11 cellular contexts compared by ENCODE assay signal in the genomic region with DNA sequence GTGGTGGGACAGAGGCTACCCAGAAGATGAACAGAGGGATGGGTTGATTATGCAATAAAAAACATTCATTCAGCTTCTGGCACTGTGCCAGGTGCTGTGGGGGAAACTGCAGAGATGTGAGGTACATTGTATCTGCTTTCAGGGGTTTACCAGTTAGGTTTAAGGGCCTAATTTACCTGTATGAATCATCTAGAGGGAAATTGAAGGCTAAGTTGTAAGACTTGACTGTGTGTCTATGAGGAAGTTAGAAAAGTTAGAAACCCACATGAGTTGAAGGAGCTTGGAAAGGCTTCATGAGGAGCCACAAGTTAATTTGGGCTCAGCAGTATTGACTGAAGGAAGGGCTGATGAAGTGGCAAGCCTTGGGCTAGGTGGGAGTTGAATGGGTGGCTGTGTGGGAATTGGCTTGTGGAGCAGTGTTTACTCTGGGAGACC. TPM values are rescaled to one million over a fixed set of nuclear protein-coding genes. Genes with fewer than 3 reads are reported as not detected.
DNase-seq lines count a peak whose midpoint lies in the region; ATAC-seq and TF ChIP-seq lines count a peak whose summit lies in the region.
"Had no signal": no experiment of that assay in that cellular context is flagged by ENCODE, and none has a peak within 500 bp of the region (broad histone marks: within the 10 kb centered on the region; RNA-seq: fewer than 3 reads in every experiment).

No MANE protein-coding gene starts in this region.

- H2BK5ac ChIP-seq in IMR-90 (ENCODE audit: low read depth, low read length, poor library complexity, severe bottlenecking) = no peak overlapping the region

- no peak overlapping the region for H3K56ac ChIP-seq in IMR-90 (ENCODE audit: extremely low read depth, insufficient read depth, low read length)

- intact Hi-C loops in IMR-90 (cut with micrococcal nuclease) = loop anchor here (5.0 kb wide), 1 partner anchor 407 kb away; no protein-coding TSS in a partner anchor
- intact Hi-C loops in colonic mucosa (cut with DNase I) = loop anchor here (5.0 to 10.0 kb wide), 2 partner anchors 37 to 225 kb away; a partner anchor contains a TSS
- intact Hi-C loops in PC-3 (cut with micrococcal nuclease) = loop anchor here (5.0 kb wide), 1 partner anchor 203 kb away; no protein-coding TSS in a partner anchor
- intact Hi-C loops in left cardiac atrium (cut with DNase I) = loop anchor here in 1 of 2 donors (10.0 kb wide), 1 partner anchor 45 kb away; no protein-coding TSS in a partner anchor
- intact Hi-C loops in body of pancreas (cut with DNase I) = no loop called here

- no peak overlapping the region for H3K27ac ChIP-seq in IMR-90 (ENCODE audit: insufficient read depth, low read length)
- no peak overlapping the region for H3K27ac ChIP-seq in colonic mucosa
- H3K27ac ChIP-seq in PC-3 (ENCODE audit: low read length) = no peak overlapping the region
- H3K27ac ChIP-seq in body of pancreas = no peak overlapping the region
- H3K27ac ChIP-seq: uterus had no signal

- dilution Hi-C loops in IMR-90 (cut with HindIII; ENCODE audit: low sequenced_read_pairs, unreplicated experiment) = no loop called here

- no peaks in the 10 kb centered on the region; the same call in 1 of the 2 replicates for H4K20me1 ChIP-seq in IMR-90 (ENCODE audit: insufficient read depth, low read length)
- H4K20me1 ChIP-seq in PC-3 (ENCODE audit: low read length) = no peaks in the 10 kb centered on the region

- in situ Hi-C loops in IMR-90 (cut with MboI; ENCODE audit: low sequenced_read_pairs) = no loop called here

- H3K27me3 ChIP-seq in IMR-90 (ENCODE audit: control insufficient read depth, insufficient read depth, low read length) (no peaks in the 10 kb centered on the region), colonic mucosa (no peaks in the 10 kb centered on the region), PC-3 (ENCODE audit: low read length) (no peaks in the 10 kb centered on the region), body of pancreas (no peaks in the 10 kb centered on the region)
- H3K27me3 ChIP-seq: uterus had no signal

- no peaks in the 10 kb centered on the region for H3K9me1 ChIP-seq in IMR-90 (ENCODE audit: insufficient read depth, low read length)

- H2BK120ac ChIP-seq in IMR-90 (ENCODE audit: low read depth, low read length) = no peak overlapping the region

- TF ChIP-seq RAD21 in IMR-90 (IDR thresholded peaks at IDR 0.05; ENCODE audit: low read length) = no peak

- no peak overlapping the region for H4K8ac ChIP-seq in IMR-90 (ENCODE audit: low read depth in 2 of 2, low read length in 2 of 2)

- H3K18ac ChIP-seq in IMR-90 (ENCODE audit: low read depth, low read length) = no peak overlapping the region

- no peaks in the 10 kb centered on the region for H3F3A ChIP-seq in PC-3 (ENCODE audit: low read length, unreplicated experiment)

- TF ChIP-seq POLR2A in IMR-90 (IDR thresholded peaks at IDR 0.05; ENCODE audit: low read depth, low read length) (no peak), body of pancreas (IDR thresholded peaks at IDR 0.05) (no peak)

- H3K23ac ChIP-seq in IMR-90 (ENCODE audit: low read depth, low read length) = no peak overlapping the region

- no peak overlapping the region for H2BK20ac ChIP-seq in IMR-90 (ENCODE audit: low read depth, low read length)

- H2AK5ac ChIP-seq in IMR-90 (ENCODE audit: low read depth, low read length) = no peak overlapping the region

- H3K9me3 ChIP-seq in IMR-90 (ENCODE audit: control insufficient read depth, insufficient read depth, low read length) (no peaks in the 10 kb centered on the region), colonic mucosa (no peaks in the 10 kb centered on the region), PC-3 (ENCODE audit: low read length) (no peaks in the 10 kb centered on the region), body of pancreas (no peaks in the 10 kb centered on the region)
- H3K9me3 ChIP-seq: uterus had no signal

- CTCF ChIA-PET in IMR-90 (lab: Yijun Ruan, JAX) (no interaction called here), PC-3 (lab: Charles Lee) (no interaction called here)

- ATAC-seq in GM18520 (IDR thresholded peaks at IDR 0.05; ENCODE audit: unreplicated experiment) (peak; percentile 84), HG02571 (IDR thresholded peaks at IDR 0.05; ENCODE audit: unreplicated experiment) (peak; percentile 60), IMR-90 (ENCODE audit: low read depth) (no peak), PC-3 (no peak), left cardiac atrium (no peak), body of pancreas (no peak)

- no peaks in the 10 kb centered on the region for H3K4me1 ChIP-seq in IMR-90 (ENCODE audit: control insufficient read depth, insufficient read depth, low read length)
- no peaks in the 10 kb centered on the region for H3K4me1 ChIP-seq in colonic mucosa
- H3K4me1 ChIP-seq in PC-3 (ENCODE audit: insufficient read depth, low read length) = no peaks in the 10 kb centered on the region
- peaks cover 10% of the 10 kb centered on the region for H3K4me1 ChIP-seq in body of pancreas
- H3K4me1 ChIP-seq: uterus had no signal

- H3K4me3 ChIP-seq in IMR-90 (ENCODE audit: insufficient read depth, low read depth, low read length) (no peak overlapping the region), colonic mucosa (no peak overlapping the region), PC-3 (ENCODE audit: low read length) (no peak overlapping the region), body of pancreas (no peak overlapping the region)
- H3K4me3 ChIP-seq: uterus had no signal

- no peaks in the 10 kb centered on the region for H3K36me3 ChIP-seq in IMR-90 (ENCODE audit: control insufficient read depth, insufficient read depth, low read length)
- H3K36me3 ChIP-seq in colonic mucosa = no peaks in the 10 kb centered on the region
- no peaks in the 10 kb centered on the region for H3K36me3 ChIP-seq in PC-3 (ENCODE audit: low read depth, low read length)
- no peaks in the 10 kb centered on the region for H3K36me3 ChIP-seq in body of pancreas (replicated peaks in 1 of 2; ENCODE audit: insufficient read depth in 1 of 2, low read depth in 2 of 2)
- H3K36me3 ChIP-seq: uterus had no signal

- no peaks in the 10 kb centered on the region for H3K79me2 ChIP-seq in PC-3 (ENCODE audit: low read length)

- H2AFZ ChIP-seq in IMR-90 (replicated peaks; ENCODE audit: low read length, poor library complexity) (no peak overlapping the region), PC-3 (ENCODE audit: low read length) (no peak overlapping the region)

- H3K14ac ChIP-seq in IMR-90 (replicated peaks; ENCODE audit: low read depth, low read length) = no peak overlapping the region

- POLR2A ChIA-PET in IMR-90 (lab: Charles Lee; ENCODE audit: unreplicated experiment) = no interaction called here
- POLR2A ChIA-PET in PC-3 (lab: Charles Lee; ENCODE audit: unreplicated experiment) = no interaction called here

- H2BK15ac ChIP-seq in IMR-90 (ENCODE audit: low read depth, low read length) = no peak overlapping the region

- H3K79me1 ChIP-seq in IMR-90 (ENCODE audit: low read depth in 1 of 2, low read length in 2 of 2) = no peaks in the 10 kb centered on the region; a peak in 2 of 4 replicates

- H4K5ac ChIP-seq in IMR-90 (ENCODE audit: low read depth, low read length) = no peak overlapping the region

- DNase-seq in GDM1 (lab: John Stamatoyannopoulos, UW) = peak; percentile 3
- DNase-seq in IMR-90 = no peak
- DNase-seq in colonic mucosa = no peak
- DNase-seq in PC-3 = no peak
- no peak for DNase-seq in left cardiac atrium
- no peak for DNase-seq in body of pancreas
- DNase-seq: CD8-positive, alpha-beta memory T cell; uterus had no signal

- no peak overlapping the region for H3K9ac ChIP-seq in IMR-90 (ENCODE audit: low read depth, low read length)
- no peak overlapping the region for H3K9ac ChIP-seq in colonic mucosa (ENCODE audit: low read depth in 2 of 2, low read length in 2 of 2)
- H3K9ac ChIP-seq in PC-3 (ENCODE audit: low read length) = no peak overlapping the region

- TF ChIP-seq CTCF in IMR-90 (conservative IDR thresholded peaks at IDR 0.05; ENCODE audit: low read depth, low read length) (no peak), colonic mucosa (IDR thresholded peaks at IDR 0.05) (no peak), PC-3 (conservative IDR thresholded peaks at IDR 0.05; ENCODE audit: low read depth, low read length) (no peak), body of pancreas (IDR thresholded peaks at IDR 0.05) (no peak)

- no peaks in the 10 kb centered on the region for H3K9me2 ChIP-seq in PC-3 (replicated peaks; ENCODE audit: low read length)

- H3K4me2 ChIP-seq in IMR-90 (ENCODE audit: low read depth, low read length) (no peak overlapping the region), PC-3 (ENCODE audit: low read length) (no peak overlapping the region)

- no TSS peak for BruUV-seq in IMR-90 (replicated peaks; lab: Mats Ljungman, UMichigan)
- no TSS peak for BruUV-seq in PC-3 (replicated peaks; lab: Mats Ljungman, UMichigan)

- no peak overlapping the region for H2AK9ac ChIP-seq in IMR-90 (replicated peaks; ENCODE audit: low read depth, low read length, poor library complexity)

- H4K91ac ChIP-seq in IMR-90 (ENCODE audit: insufficient read depth, low read depth, low read length) = no peak overlapping the region

- no peak overlapping the region for H3K4ac ChIP-seq in IMR-90 (ENCODE audit: low read depth, low read length)

TF ChIP-seq in IMR-90, 13 proteins besides CTCF, POLR2A, EP300 and RAD21:
- TF ChIP-seq NFE2L2 (IDR thresholded peaks at IDR 0.05; ENCODE audit: low read depth, low read length) (no peak), CEBPB (IDR thresholded peaks at IDR 0.05; ENCODE audit: low read depth, low read length) (peak; percentile 56)

RNA-seq across cellular contexts. Expression of a gene that starts 36.7 kb away (rescaled TPM):
- total RNA-seq in IMR-90 (2012; rRNA removed) (not detected in 2 replicates), colonic mucosa (not detected), PC-3 (2014; rRNA removed) (not detected in 2 replicates), left cardiac atrium (not detected), body of pancreas (not detected)
- polyA plus RNA-seq in IMR-90 (2012; rRNA removed) = not detected in 2 replicates
- not detected in 2 replicates for polyA plus RNA-seq in IMR-90 (2012; cell fraction: cytosol; rRNA removed)
- not detected in 2 replicates for polyA plus RNA-seq in IMR-90 (2012; cell fraction: nucleus; rRNA removed; ENCODE audit: low replicate concordance)
- total RNA-seq: CD8-positive, alpha-beta memory T cell had no signal
- polyA plus RNA-seq: CD8-positive, alpha-beta memory T cell; IgD-negative memory B cell had no signal

RNA-seq across cellular contexts. Expression of a gene that starts 54.2 kb away (rescaled TPM):
- total RNA-seq in IMR-90 (2012; rRNA removed) (212 and 361 TPM in 2 replicates), colonic mucosa (100 to 1,000 TPM; 147 to 189 TPM), PC-3 (2014; rRNA removed) (60.0 and 76.1 TPM in 2 replicates), left cardiac atrium (10 to 100 TPM; 62.0 to 71.4 TPM), body of pancreas (10 to 100 TPM; 29.3 to 52.4 TPM)
- polyA plus RNA-seq in IMR-90 (2012; rRNA removed) = 91.0 and 132 TPM in 2 replicates
- polyA plus RNA-seq in IMR-90 (2012; cell fraction: cytosol; rRNA removed) = 38.8 and 57.1 TPM in 2 replicates
- 9.7 and 50.2 TPM in 2 replicates for polyA plus RNA-seq in IMR-90 (2012; cell fraction: nucleus; rRNA removed; ENCODE audit: low replicate concordance)

Comparison
In these comparisons a context has a peak if more than half of its experiments do, and no peak if none do; other contexts are left out.
1. ATAC-seq: peak in GM18520 (single experiment) and HG02571 (single experiment); none in IMR-90 (single experiment), PC-3 (single experiment), left cardiac atrium (0 of 2) and body of pancreas (single experiment).